Comparison of ENCODE assay signal across 14 cellular contexts in the genomic region with DNA sequence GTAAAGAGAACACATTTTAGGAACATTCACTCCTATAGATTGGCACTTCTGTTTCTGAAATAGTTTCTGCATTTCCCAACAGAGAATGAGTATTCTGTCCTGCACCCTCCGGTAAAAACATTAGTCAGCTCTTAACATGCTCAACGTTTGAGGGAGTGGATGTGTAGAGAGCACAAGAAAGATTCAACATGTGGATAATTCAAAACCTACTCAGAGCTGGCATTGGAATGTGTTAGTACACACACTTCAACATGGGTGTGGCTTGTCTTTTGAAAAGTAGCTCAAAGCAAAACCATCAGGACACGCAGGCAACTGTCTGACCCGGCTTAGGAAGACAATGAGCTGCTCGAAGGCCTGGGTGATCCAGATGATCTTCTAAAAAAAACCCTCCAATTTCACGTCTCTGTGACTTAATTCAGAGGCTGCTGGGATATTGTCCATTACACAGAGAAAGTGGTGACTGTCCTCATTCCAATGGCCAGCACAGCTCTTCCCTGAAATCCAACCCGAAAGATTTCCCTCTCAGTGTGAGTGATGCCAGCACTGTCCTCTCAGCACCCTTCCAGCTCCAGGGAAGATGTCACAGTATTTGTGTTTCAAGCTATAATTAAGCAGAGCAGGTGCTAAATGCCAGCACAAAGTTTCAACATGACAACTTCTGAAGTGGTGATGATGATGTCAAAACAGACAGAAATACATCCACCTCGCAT. TPM values are rescaled to one million over a fixed set of nuclear protein-coding genes. Genes with fewer than 3 reads are reported as not detected.
A peak's percentile ranks its signal among the peaks of the same experiment; 100 is the strongest.
DNase-seq lines count a peak whose midpoint lies in the region; ATAC-seq and TF ChIP-seq lines count a peak whose summit lies in the region.
"Had no signal": no experiment of that assay in that cellular context is flagged by ENCODE, and none has a peak within 500 bp of the region (broad histone marks: within the 10 kb centered on the region; RNA-seq: fewer than 3 reads in every experiment).

No MANE protein-coding gene starts in this region.

- ATAC-seq in HG03342 (IDR thresholded peaks at IDR 0.05; ENCODE audit: unreplicated experiment), result no peak
- ATAC-seq in stimulated activated naive B cell treated with anti-CD40 and anti-IgM and Interleukin-4, amounts not matched to agents 10 μg/mL and 1 μg/mL and 100 μg/mL, for 72 hours (replicated peaks), result no peak
- ATAC-seq: body of pancreas, Panc1 had no signal

- H3K27me3 Mint-ChIP-seq in CD14-positive monocyte (ENCODE audit: low read depth in 3 of 3), result no peaks in the 10 kb centered on the region
- no peaks in the 10 kb centered on the region for H3K27me3 Mint-ChIP-seq in stimulated activated naive B cell treated with anti-CD40 and anti-IgM and Interleukin-4, amounts not matched to agents 10 μg/mL and 1 μg/mL and 100 μg/mL, for 72 hours

- H3K27ac ChIP-seq in HEK293 (ENCODE audit: extremely low read depth, low read depth, low read length) (no peak overlapping the region), SJCRH30 (no peak overlapping the region)
- H3K27ac ChIP-seq: body of pancreas had no signal

- POLR2A ChIA-PET in HEK293 (lab: Yijun Ruan, JAX), result no interaction called here

- H3K4me3 Mint-ChIP-seq in CD14-positive monocyte, result no peak overlapping the region
- no peak overlapping the region for H3K4me3 Mint-ChIP-seq in stimulated activated naive B cell treated with anti-CD40 and anti-IgM and Interleukin-4, amounts not matched to agents 10 μg/mL and 1 μg/mL and 100 μg/mL, for 72 hours

- intact Hi-C loops in CD14-positive monocyte (cut with micrococcal nuclease), result no loop called here

- no peaks in the 10 kb centered on the region for H3K9me3 Mint-ChIP-seq in CD14-positive monocyte
- H3K9me3 Mint-ChIP-seq in stimulated activated naive B cell treated with anti-CD40 and anti-IgM and Interleukin-4, amounts not matched to agents 10 μg/mL and 1 μg/mL and 100 μg/mL, for 72 hours, result no peaks in the 10 kb centered on the region

- H3K27me3 ChIP-seq in skeletal muscle satellite cell (ENCODE audit: control insufficient read depth, insufficient read depth, low read length) (no peaks in the 10 kb centered on the region), SJCRH30 (no peaks in the 10 kb centered on the region)
- H3K27me3 ChIP-seq: body of pancreas had no signal

- peak; percentile 85 for DNase-seq in amniotic epithelial cell (ENCODE audit: low read depth)
- peak; percentile 49 for DNase-seq in fibroblast of villous mesenchyme (ENCODE audit: low read depth)
- no peak for DNase-seq in SJCRH30
- no peak for DNase-seq in CD14-positive monocyte (ENCODE audit: low spot score)
- no peak for DNase-seq in stimulated activated naive B cell treated with anti-CD40 and anti-IgM and Interleukin-4, amounts not matched to agents 10 μg/mL and 1 μg/mL and 100 μg/mL, for 72 hours
- DNase-seq: activated CD8-positive, alpha-beta memory T cell treated with anti-CD3 and anti-CD28 coated beads, Interleukin-2, amount 50 U/mL, for 48 hours; body of pancreas; glutamatergic neuron; NCI-H2081 treated with DMSO at 0.1 percent for 48 hours had no signal

- H3K27ac Mint-ChIP-seq in CD14-positive monocyte, result no peak overlapping the region
- H3K27ac Mint-ChIP-seq in stimulated activated naive B cell treated with anti-CD40 and anti-IgM and Interleukin-4, amounts not matched to agents 10 μg/mL and 1 μg/mL and 100 μg/mL, for 72 hours, result no peak overlapping the region

- peak overlapping the region; percentile 59 for H3K4me2 ChIP-seq in skeletal muscle satellite cell (ENCODE audit: low read length)

- TF ChIP-seq CTCF in HEK293 (tag by site-specific recombination; IDR thresholded peaks at IDR 0.05) (no peak), fibroblast of villous mesenchyme (IDR thresholded peaks at IDR 0.05; ENCODE audit: insufficient read depth, low read depth, low read length) (no peak), CD14-positive monocyte (IDR thresholded peaks at IDR 0.05) (no peak)

- H3K36me3 ChIP-seq in HEK293 (ENCODE audit: control insufficient read depth in 2 of 2, insufficient read depth in 1 of 2, low read length in 2 of 2), result no peaks in the 10 kb centered on the region
- H3K36me3 ChIP-seq in skeletal muscle satellite cell (ENCODE audit: insufficient read depth, low read length), result peaks cover 36% of the 10 kb centered on the region
- no peaks in the 10 kb centered on the region for H3K36me3 ChIP-seq in SJCRH30

- peak overlapping the region; percentile 45 for H3K9ac ChIP-seq in skeletal muscle satellite cell (ENCODE audit: low read depth, low read length)

- H3K9me3 ChIP-seq in HEK293 (ENCODE audit: control insufficient read depth, insufficient read depth, low read depth, low read length) (no peaks in the 10 kb centered on the region), skeletal muscle satellite cell (replicated peaks; ENCODE audit: low read length) (no peaks in the 10 kb centered on the region), SJCRH30 (replicated peaks) (no peaks in the 10 kb centered on the region)
- H3K9me3 ChIP-seq: body of pancreas had no signal

- H3K4me3 ChIP-seq in HEK293 (ENCODE audit: low read depth, low read length) (no peak overlapping the region), fibroblast of villous mesenchyme (ENCODE audit: low read depth, low read length) (no peak overlapping the region), skeletal muscle satellite cell (ENCODE audit: low read length) (peak overlapping the region; percentile 16), SJCRH30 (no peak overlapping the region)
- H3K4me3 ChIP-seq: body of pancreas, lung had no signal

- H3K4me1 ChIP-seq in HEK293 (ENCODE audit: control insufficient read depth, insufficient read depth, low read length) (no peaks in the 10 kb centered on the region), skeletal muscle satellite cell (ENCODE audit: control insufficient read depth, insufficient read depth, low read length) (peaks cover 51% of the 10 kb centered on the region), SJCRH30 (no peaks in the 10 kb centered on the region)
- H3K4me1 ChIP-seq: body of pancreas had no signal

- no peaks in the 10 kb centered on the region for H3K36me3 Mint-ChIP-seq in CD14-positive monocyte
- H3K36me3 Mint-ChIP-seq in stimulated activated naive B cell treated with anti-CD40 and anti-IgM and Interleukin-4, amounts not matched to agents 10 μg/mL and 1 μg/mL and 100 μg/mL, for 72 hours, result no peaks in the 10 kb centered on the region

- H3K4me1 Mint-ChIP-seq in CD14-positive monocyte, result no peaks in the 10 kb centered on the region
- H3K4me1 Mint-ChIP-seq in stimulated activated naive B cell treated with anti-CD40 and anti-IgM and Interleukin-4, amounts not matched to agents 10 μg/mL and 1 μg/mL and 100 μg/mL, for 72 hours, result no peaks in the 10 kb centered on the region

- CTCF ChIA-PET in HEK293 (lab: Yijun Ruan, JAX), result interaction anchor here (0.6 to 0.7 kb wide), 2 partner anchors 290 to 348 kb away, joined by 3 to 5 read pairs; no protein-coding TSS in a partner anchor

TF ChIP-seq in HEK293, 187 proteins besides CTCF, POLR2A, EP300 and RAD21:
- TF ChIP-seq, protein P1, sequence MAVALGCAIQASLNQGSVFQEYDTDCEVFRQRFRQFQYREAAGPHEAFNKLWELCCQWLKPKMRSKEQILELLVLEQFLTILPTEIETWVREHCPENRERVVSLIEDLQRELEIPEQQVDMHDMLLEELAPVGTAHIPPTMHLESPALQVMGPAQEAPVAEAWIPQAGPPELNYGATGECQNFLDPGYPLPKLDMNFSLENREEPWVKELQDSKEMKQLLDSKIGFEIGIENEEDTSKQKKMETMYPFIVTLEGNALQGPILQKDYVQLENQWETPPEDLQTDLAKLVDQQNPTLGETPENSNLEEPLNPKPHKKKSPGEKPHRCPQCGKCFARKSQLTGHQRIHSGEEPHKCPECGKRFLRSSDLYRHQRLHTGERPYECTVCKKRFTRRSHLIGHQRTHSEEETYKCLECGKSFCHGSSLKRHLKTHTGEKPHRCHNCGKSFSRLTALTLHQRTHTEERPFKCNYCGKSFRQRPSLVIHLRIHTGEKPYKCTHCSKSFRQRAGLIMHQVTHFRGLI (tag by site-specific recombination; IDR thresholded peaks at IDR 0.05), result no peak
- peak; percentile 15; the same call in 1 of the 2 replicates for TF ChIP-seq SCRT2 (tag by site-specific recombination; IDR thresholded peaks at IDR 0.05)

RNA-seq across cellular contexts. Expression of gene FBN1, which starts 18.1 kb away (rescaled TPM):
- total RNA-seq in fibroblast of villous mesenchyme, result 333 and 621 TPM in 2 replicates
- 1,022 and 1,293 TPM in 2 replicates for total RNA-seq in skeletal muscle satellite cell (2012; rRNA removed)
- 31.6 and 33.5 TPM in 2 replicates for total RNA-seq in SJCRH30 (2014; rRNA removed; shearing (Covaris generic))
- not detected for polyA plus RNA-seq in CD14-positive monocyte

Comparison
In these comparisons a context has a peak if more than half of its experiments do, and no peak if none do; other contexts are left out.
1. DNase-seq: peak in amniotic epithelial cell (single experiment) and fibroblast of villous mesenchyme (single experiment); none in SJCRH30 (0 of 2), CD14-positive monocyte (single experiment) and stimulated activated naive B cell treated with anti-CD40 and anti-IgM and Interleukin-4, amounts not matched to agents 10 μg/mL and 1 μg/mL and 100 μg/mL, for 72 hours (single experiment).